Comparison of ENCODE assay signal across 24 cellular contexts in the genomic region with DNA sequence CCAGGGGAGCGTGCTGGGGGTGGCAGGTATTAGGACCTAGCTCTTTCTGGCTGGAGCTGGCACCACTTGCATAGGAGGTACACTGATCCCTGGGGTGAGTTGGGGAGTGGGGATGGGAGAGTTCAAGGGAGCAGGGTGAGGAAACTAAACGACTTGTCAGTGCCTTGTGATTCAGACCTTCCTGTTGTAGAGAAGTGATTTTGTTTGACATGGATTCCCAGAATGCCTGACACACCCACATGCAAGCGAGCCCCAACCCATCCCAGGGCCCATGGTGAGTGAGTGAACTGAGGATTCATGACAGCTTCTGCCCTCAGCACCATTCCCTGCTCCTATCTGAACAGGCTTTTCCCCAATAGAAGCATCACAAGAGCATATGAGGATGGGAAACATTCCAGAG.
"Had no signal": no experiment of that assay in that cellular context is flagged by ENCODE, and none has a peak within 500 bp of the region (broad histone marks: within the 10 kb centered on the region; RNA-seq: fewer than 3 reads in every experiment).

No MANE protein-coding gene starts in this region.

- H3K4me3 ChIP-seq: coronary artery, lower lobe of right lung, prostate gland, skin epidermis, suprapubic skin, upper lobe of right lung had no signal

- H3K9me3 Mint-ChIP-seq: activated B cell treated with CpG ODN at 0.5 μM for 24 hours; activated CD4-positive, alpha-beta memory T cell treated with anti-CD3 and anti-CD28 coated beads, Interleukin-2, amount 10 ng/mL, durations not matched to agents 7 days and 5 days; activated naive CD4-positive, alpha-beta T cell treated with anti-CD3 and anti-CD28 coated beads for 36 hours; stimulated activated naive CD8-positive, alpha-beta T cell treated with anti-CD3 and anti-CD28 coated beads, Interleukin-15, amount 100 ng/mL, for 72 hours; T-cell had no signal

- H3K4me1 ChIP-seq: lower lobe of right lung, prostate gland, upper lobe of right lung had no signal

- H3K36me3 ChIP-seq: brain microvascular endothelial cell, lower lobe of right lung, prostate gland, suprapubic skin, upper lobe of right lung had no signal

- H3K9me3 ChIP-seq: lower lobe of right lung, prostate gland, suprapubic skin, upper lobe of right lung had no signal

- H3K27ac Mint-ChIP-seq: activated B cell treated with CpG ODN at 0.5 μM for 24 hours; activated CD4-positive, alpha-beta memory T cell treated with anti-CD3 and anti-CD28 coated beads, Interleukin-2, amount 10 ng/mL, durations not matched to agents 7 days and 5 days; activated CD8-positive, alpha-beta memory T cell treated with anti-CD3 and anti-CD28 coated beads, Interleukin-2, amount 10 ng/mL, durations not matched to agents 7 days and 5 days; activated naive CD4-positive, alpha-beta T cell treated with anti-CD3 and anti-CD28 coated beads for 36 hours; stimulated activated naive CD8-positive, alpha-beta T cell treated with anti-CD3 and anti-CD28 coated beads, Interleukin-15, amount 100 ng/mL, for 72 hours; T-cell had no signal

- H3K27me3 Mint-ChIP-seq: stimulated activated naive CD8-positive, alpha-beta T cell treated with anti-CD3 and anti-CD28 coated beads, Interleukin-15, amount 100 ng/mL, for 72 hours had no signal

- DNase-seq: activated B cell treated with CpG ODN at 0.5 μM for 24 hours; activated CD4-positive, alpha-beta memory T cell treated with anti-CD3 and anti-CD28 coated beads, Interleukin-2, amount 10 ng/mL, durations not matched to agents 7 days and 5 days; activated CD4-positive, alpha-beta T cell treated with anti-CD3 and anti-CD28 coated beads for 4 hours; activated CD8-positive, alpha-beta memory T cell treated with anti-CD3 and anti-CD28 coated beads, Interleukin-2, amount 10 ng/mL, durations not matched to agents 7 days and 5 days; activated naive CD4-positive, alpha-beta T cell treated with anti-CD3 and anti-CD28 coated beads for 36 hours; activated T-cell treated with anti-CD3 and anti-CD28 coated beads, Interleukin-2, amount 50 U/mL, for 1 hour; brain microvascular endothelial cell; effector CD4-positive, alpha-beta T cell; foreskin fibroblast; glutamatergic neuron; hippocampal formation; islet precursor cell; lower lobe of right lung; midbrain; right cardiac atrium; stimulated activated CD4-positive, alpha-beta T cell treated with anti-CD3 and anti-CD28 coated beads, Interleukin-4, amount 100 ng/mL, for 1 hour; stimulated activated naive CD8-positive, alpha-beta T cell treated with anti-CD3 and anti-CD28 coated beads, Interleukin-15, amount 100 ng/mL, for 72 hours; T-cell; upper lobe of right lung had no signal

- ATAC-seq: activated CD8-positive, alpha-beta memory T cell treated with anti-CD3 and anti-CD28 coated beads, Interleukin-2, amount 10 ng/mL, durations not matched to agents 7 days and 5 days; lower lobe of right lung; right cardiac atrium; SK-N-SH treated with all-trans-retinoic acid at 6 μM for 48 hours; stimulated activated naive CD8-positive, alpha-beta T cell treated with anti-CD3 and anti-CD28 coated beads, Interleukin-15, amount 100 ng/mL, for 72 hours; T-cell; upper lobe of right lung had no signal

- H3K36me3 Mint-ChIP-seq: activated CD8-positive, alpha-beta memory T cell treated with anti-CD3 and anti-CD28 coated beads, Interleukin-2, amount 10 ng/mL, durations not matched to agents 7 days and 5 days; T-cell had no signal

- H3K4me3 Mint-ChIP-seq: activated B cell treated with CpG ODN at 0.5 μM for 24 hours; activated CD4-positive, alpha-beta memory T cell treated with anti-CD3 and anti-CD28 coated beads, Interleukin-2, amount 10 ng/mL, durations not matched to agents 7 days and 5 days; activated CD8-positive, alpha-beta memory T cell treated with anti-CD3 and anti-CD28 coated beads, Interleukin-2, amount 10 ng/mL, durations not matched to agents 7 days and 5 days; activated naive CD4-positive, alpha-beta T cell treated with anti-CD3 and anti-CD28 coated beads for 36 hours; stimulated activated naive CD8-positive, alpha-beta T cell treated with anti-CD3 and anti-CD28 coated beads, Interleukin-15, amount 100 ng/mL, for 72 hours; T-cell had no signal

- H3K27ac ChIP-seq: brain microvascular endothelial cell, coronary artery, lower lobe of right lung, prostate gland, suprapubic skin, upper lobe of right lung had no signal

- H3K27me3 ChIP-seq: brain microvascular endothelial cell had no signal

- H3K4me1 Mint-ChIP-seq: activated B cell treated with CpG ODN at 0.5 μM for 24 hours, T-cell had no signal
